22 cellular contexts compared by ENCODE assay signal in the genomic region with DNA sequence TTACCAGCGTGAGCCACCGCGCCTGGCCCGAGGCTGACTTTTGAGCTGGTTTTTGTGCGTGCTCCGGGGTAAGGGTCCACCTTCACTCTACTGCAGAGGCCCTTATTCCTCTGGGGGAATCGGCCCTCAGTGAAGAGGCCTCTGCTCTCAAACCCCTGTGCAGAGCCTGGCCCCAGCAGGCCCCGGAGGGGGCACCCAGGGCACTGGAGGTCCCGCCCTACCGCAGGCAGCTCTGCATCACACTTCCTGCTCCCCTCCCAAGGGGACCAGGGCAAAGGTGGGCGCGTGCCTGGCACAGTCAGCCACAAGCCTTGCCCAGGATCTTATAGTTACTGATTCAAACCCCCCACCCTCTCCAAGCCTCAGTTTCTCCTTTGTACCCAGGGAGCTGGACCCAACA. TPM values are rescaled to one million over a fixed set of nuclear protein-coding genes. Genes with fewer than 3 reads are reported as not detected.
DNase-seq lines count a peak whose midpoint lies in the region; ATAC-seq and TF ChIP-seq lines count a peak whose summit lies in the region.
"Had no signal": no experiment of that assay in that cellular context is flagged by ENCODE, and none has a peak within 500 bp of the region (broad histone marks: within the 10 kb centered on the region; RNA-seq: fewer than 3 reads in every experiment).

No MANE protein-coding gene starts in this region.

- H3K4me1 ChIP-seq in BLaER1 treated with 17β-estradiol and CSF1 and Interleukin-3, amounts not matched to agents 10 nM and 100 nM, result peaks cover 31 to 65% (median 63%) of the 10 kb centered on the region in 10 experiments
- peaks cover 4% of the 10 kb centered on the region for H3K4me1 ChIP-seq in osteoblast (ENCODE audit: insufficient read depth, low read length)
- peaks cover 4% of the 10 kb centered on the region for H3K4me1 ChIP-seq in upper lobe of right lung
- H3K4me1 ChIP-seq: testis had no signal

- H3K36me3 Mint-ChIP-seq in activated B cell treated with CpG ODN at 0.5 μM for 24 hours (ENCODE audit: low read depth) (peaks cover 10% of the 10 kb centered on the region), nephron progenitor cell (ENCODE audit: low read depth) (no peaks in the 10 kb centered on the region)

- TF ChIP-seq CTCF in activated B cell treated with CpG ODN at 0.5 μM for 24 hours (IDR thresholded peaks at IDR 0.05), result no peak
- TF ChIP-seq CTCF in osteoblast (IDR thresholded peaks at IDR 0.05; ENCODE audit: extremely low read depth, low read depth, low read length), result no peak
- TF ChIP-seq CTCF in nephron progenitor cell (IDR thresholded peaks at IDR 0.05), result no peak
- no peak for TF ChIP-seq CTCF in upper lobe of right lung (IDR thresholded peaks at IDR 0.05)

- peaks cover 10% of the 10 kb centered on the region for H3K79me2 ChIP-seq in osteoblast (ENCODE audit: insufficient read depth, low read length)

- peak overlapping the region in 10 of 11 experiments; percentile 79 to 89 (median 84); a peak in 19 of 22 replicates for H3K27ac ChIP-seq in BLaER1 treated with 17β-estradiol and CSF1 and Interleukin-3, amounts not matched to agents 10 nM and 100 nM
- H3K27ac ChIP-seq in osteoblast (ENCODE audit: low read depth, low read length) (no peak overlapping the region), upper lobe of right lung (no peak overlapping the region)
- H3K27ac ChIP-seq: C4-2B, neutrophil, psoas muscle, testis had no signal

- peaks cover 0 to 6% (median 3%) of the 10 kb centered on the region in 11 experiments; a peak in 8 of 22 replicates for H3K36me3 ChIP-seq in BLaER1 treated with 17β-estradiol and CSF1 and Interleukin-3, amounts not matched to agents 10 nM and 100 nM
- H3K36me3 ChIP-seq in H7 (replicated peaks; ENCODE audit: control insufficient read depth, insufficient read depth, low read length) (peaks cover 1% of the 10 kb centered on the region; the same call in 1 of the 2 replicates), osteoblast (ENCODE audit: insufficient read depth, low read length) (no peaks in the 10 kb centered on the region), upper lobe of right lung (no peaks in the 10 kb centered on the region)
- H3K36me3 ChIP-seq: neutrophil had no signal

- no peaks in the 10 kb centered on the region for H3K27me3 ChIP-seq in BLaER1 treated with 17β-estradiol and CSF1 and Interleukin-3, amounts not matched to agents 10 nM and 100 nM
- H3K27me3 ChIP-seq in H7 (ENCODE audit: control insufficient read depth, insufficient read depth, low read length) (no peaks in the 10 kb centered on the region), osteoblast (ENCODE audit: insufficient read depth, low read length) (no peaks in the 10 kb centered on the region), upper lobe of right lung (no peaks in the 10 kb centered on the region)
- H3K27me3 ChIP-seq: testis had no signal

- peak overlapping the region in 4 of 10 experiments; percentile 9 to 32 (median 19); a peak in 3 of 20 replicates for H3K4me3 ChIP-seq in BLaER1 treated with 17β-estradiol and CSF1 and Interleukin-3, amounts not matched to agents 10 nM and 100 nM
- H3K4me3 ChIP-seq in H7 (ENCODE audit: insufficient read depth, low read depth, low read length) (no peak overlapping the region), osteoblast (ENCODE audit: insufficient read depth, low read length) (no peak overlapping the region), upper lobe of right lung (no peak overlapping the region)
- H3K4me3 ChIP-seq: lung, psoas muscle, testis had no signal

- H4K20me1 ChIP-seq in BLaER1 treated with 17β-estradiol and CSF1 and Interleukin-3, amounts not matched to agents 10 nM and 100 nM, result peaks cover 10 to 13% (median 11%) of the 10 kb centered on the region in 11 experiments
- peaks cover 8% of the 10 kb centered on the region for H4K20me1 ChIP-seq in osteoblast (ENCODE audit: insufficient read depth, low read length)

- no peaks in the 10 kb centered on the region for H3K9me3 Mint-ChIP-seq in activated B cell treated with CpG ODN at 0.5 μM for 24 hours
- H3K9me3 Mint-ChIP-seq in nephron progenitor cell, result no peaks in the 10 kb centered on the region
- H3K9me3 Mint-ChIP-seq: activated naive CD4-positive, alpha-beta T cell treated with anti-CD3 and anti-CD28 coated beads, Interleukin-2, amount 50 U/mL, for 72 hours; activated T-helper 1 cell treated with anti-CD3 and anti-CD28 coated beads, Interleukin-12 subunit alpha, Interleukin-12 subunit beta, Interleukin-2, Interleukin-4 antibody, amounts not matched to agents 30 ng/mL and 10 ng/mL and 1 ng/mL, durations not matched to agents 14 hours and 24 hours and 36 hours had no signal

- no peaks in the 10 kb centered on the region for H3K9me3 ChIP-seq in BLaER1 treated with 17β-estradiol and CSF1 and Interleukin-3, amounts not matched to agents 10 nM and 100 nM (replicated peaks in 1 of 11)
- H3K9me3 ChIP-seq in osteoblast (ENCODE audit: low read depth, low read length) (no peaks in the 10 kb centered on the region), upper lobe of right lung (no peaks in the 10 kb centered on the region)
- H3K9me3 ChIP-seq: neutrophil, psoas muscle, testis had no signal

- DNase-seq in H7 (peak; percentile 40), activated B cell treated with CpG ODN at 0.5 μM for 24 hours (no peak), osteoblast (ENCODE audit: insufficient read length, low spot score, missing footprints) (peak; percentile 50), nephron progenitor cell (no peak), upper lobe of right lung (no peak), LoVo (ENCODE audit: low spot score) (no peak), NOMO-1 treated with DMSO at 0.1 percent for 48 hours (lab: John Stamatoyannopoulos, UW; ENCODE audit: unreplicated experiment) (no peak)
- DNase-seq: HCEC 1CT, NCI-H2081 treated with DMSO at 0.1 percent for 48 hours, NCI-H345, NCI-H82, psoas muscle, T-helper 1 cell, testis had no signal

- peak overlapping the region; percentile 59 for H3K27ac Mint-ChIP-seq in activated B cell treated with CpG ODN at 0.5 μM for 24 hours
- H3K27ac Mint-ChIP-seq in nephron progenitor cell, result no peak overlapping the region

- peak overlapping the region; percentile 17 to 77 (median 70); a peak in 20 of 22 replicates for H3K9ac ChIP-seq in BLaER1 treated with 17β-estradiol and CSF1 and Interleukin-3, amounts not matched to agents 10 nM and 100 nM

- peak overlapping the region; percentile 66 to 96 (median 85) for H3K4me2 ChIP-seq in BLaER1 treated with 17β-estradiol and CSF1 and Interleukin-3, amounts not matched to agents 10 nM and 100 nM
- no peak overlapping the region for H3K4me2 ChIP-seq in osteoblast (ENCODE audit: insufficient read depth, low read length)

- POLR2A ChIA-PET in activated B cell treated with CpG ODN at 0.5 μM for 24 hours (lab: Charles Lee), result interaction anchor here (0.7 to 1.8 kb wide), 5 partner anchors 11 to 850 kb away, joined by 3 to 5 read pairs (median 4); a partner anchor contains a TSS

- H3K4me1 Mint-ChIP-seq in activated B cell treated with CpG ODN at 0.5 μM for 24 hours (peaks cover 57% of the 10 kb centered on the region), nephron progenitor cell (peaks cover 36% of the 10 kb centered on the region)

- H3K27me3 Mint-ChIP-seq in activated B cell treated with CpG ODN at 0.5 μM for 24 hours (no peaks in the 10 kb centered on the region), nephron progenitor cell (ENCODE audit: low read depth, poor library complexity) (peaks cover 7% of the 10 kb centered on the region)

- H3K4me3 Mint-ChIP-seq in activated B cell treated with CpG ODN at 0.5 μM for 24 hours (no peak overlapping the region), nephron progenitor cell (no peak overlapping the region)

- ATAC-seq in activated B cell treated with CpG ODN at 0.5 μM for 24 hours (ENCODE audit: low read depth) (no peak), upper lobe of right lung (no peak)
- ATAC-seq: activated naive CD4-positive, alpha-beta T cell treated with anti-CD3 and anti-CD28 coated beads, Interleukin-2, amount 50 U/mL, for 72 hours; psoas muscle had no signal

- H2AFZ ChIP-seq in osteoblast (ENCODE audit: low read length), result no peak overlapping the region

- intact Hi-C loops in activated B cell treated with CpG ODN at 0.5 μM for 24 hours (cut with micrococcal nuclease), result loop anchor here (5.0 kb wide), 1 partner anchor 411 kb away; no protein-coding TSS in a partner anchor
- intact Hi-C loops in upper lobe of right lung (cut with DNase I), result no loop called here

- CTCF ChIA-PET in activated B cell treated with CpG ODN at 0.5 μM for 24 hours (lab: Charles Lee), result no interaction called here

RNA-seq across cellular contexts. Expression of a gene that starts 3.6 kb away (rescaled TPM):
- total RNA-seq in H7 (2014; rRNA removed; shearing (Covaris generic)), result 79.9 and 80.2 TPM in 2 replicates
- total RNA-seq in activated B cell treated with CpG ODN at 0.5 μM for 24 hours (220 and 240 TPM in 2 replicates), osteoblast (37.1 and 49.2 TPM in 2 replicates), upper lobe of right lung (95.6 TPM)

RNA-seq across cellular contexts. Expression of a gene that starts 27.6 kb away (rescaled TPM):
- 2.6 and 5.7 TPM in 2 replicates for total RNA-seq in H7 (2014; rRNA removed; shearing (Covaris generic))
- 6.5 and 8.5 TPM in 2 replicates for total RNA-seq in activated B cell treated with CpG ODN at 0.5 μM for 24 hours
- total RNA-seq in osteoblast, result under 0.01 and 0.29 TPM in 2 replicates
- total RNA-seq in upper lobe of right lung, result 3.0 TPM

RNA-seq across cellular contexts. Expression of a gene that starts 45.9 kb away (rescaled TPM):
- 87.7 and 99.4 TPM in 2 replicates for total RNA-seq in H7 (2014; rRNA removed; shearing (Covaris generic))
- 45.3 and 49.0 TPM in 2 replicates for total RNA-seq in activated B cell treated with CpG ODN at 0.5 μM for 24 hours
- total RNA-seq in osteoblast, result 53.6 and 57.8 TPM in 2 replicates
- total RNA-seq in upper lobe of right lung, result 43.8 TPM

RNA-seq across cellular contexts. Expression of a gene that starts 45.9 kb away (rescaled TPM):
- 16.2 and 21.5 TPM in 2 replicates for total RNA-seq in H7 (2014; rRNA removed; shearing (Covaris generic))
- total RNA-seq in activated B cell treated with CpG ODN at 0.5 μM for 24 hours, result 36.3 and 40.2 TPM in 2 replicates
- total RNA-seq in osteoblast, result 67.8 and 69.1 TPM in 2 replicates
- 82.9 TPM for total RNA-seq in upper lobe of right lung

RNA-seq across cellular contexts. Expression of a gene that starts 50.0 kb away (rescaled TPM):
- not detected in 2 replicates for total RNA-seq in H7 (2014; rRNA removed; shearing (Covaris generic))
- total RNA-seq in activated B cell treated with CpG ODN at 0.5 μM for 24 hours, result not detected in 2 replicates
- total RNA-seq in osteoblast, result not detected in 2 replicates
- 9.4 TPM for total RNA-seq in upper lobe of right lung
- total RNA-seq: activated naive CD4-positive, alpha-beta T cell treated with anti-CD3 and anti-CD28 coated beads, Interleukin-2, amount 50 U/mL, for 72 hours; activated T-helper 1 cell treated with anti-CD3 and anti-CD28 coated beads, Interleukin-12 subunit alpha, Interleukin-12 subunit beta, Interleukin-2, Interleukin-4 antibody, amounts not matched to agents 30 ng/mL and 10 ng/mL and 1 ng/mL, durations not matched to agents 14 hours and 24 hours and 36 hours; kidney epithelial cell; M059J had no signal

Comparison
In these comparisons a context has a peak if more than half of its experiments do, and no peak if none do; other contexts are left out.
1. H3K27ac ChIP-seq: peak in BLaER1 treated with 17β-estradiol and CSF1 and Interleukin-3, amounts not matched to agents 10 nM and 100 nM (10 of 11); none in osteoblast (single experiment) and upper lobe of right lung (single experiment).
2. DNase-seq: peak in H7 (single experiment) and osteoblast (single experiment); none in activated B cell treated with CpG ODN at 0.5 μM for 24 hours (single experiment), nephron progenitor cell (single experiment), upper lobe of right lung (single experiment), LoVo (single experiment) and NOMO-1 treated with DMSO at 0.1 percent for 48 hours (single experiment).